Comparison of ENCODE assay signal across 9 cellular contexts in genomic region chr6:116393430-116393829, GRCh38.
A peak's percentile ranks its signal among the peaks of the same experiment; 100 is the strongest.
DNase-seq lines count a peak whose midpoint lies in the region; ATAC-seq and TF ChIP-seq lines count a peak whose summit lies in the region.
"Had no signal": no experiment of that assay in that cellular context is flagged by ENCODE, and none has a peak within 500 bp of the region (broad histone marks: within the 10 kb centered on the region; RNA-seq: fewer than 3 reads in every experiment).

No MANE protein-coding gene starts in this region.

- DNase-seq in astrocyte of the cerebellum (ENCODE audit: low read depth) = no peak
- no peak for DNase-seq in T-helper 1 cell
- no peak for DNase-seq in activated T-cell treated with anti-CD3 and anti-CD28 coated beads, Interleukin-2, amount 50 U/mL, for 1 hour
- DNase-seq in DMS114 treated with DMSO at 0.1 percent for 48 hours (lab: John Stamatoyannopoulos, UW; ENCODE audit: unreplicated experiment) = no peak
- DNase-seq in GM19238 (ENCODE audit: insufficient read length, low spot score) = no peak
- DNase-seq: NCI-H510A treated with DMSO at 0.1 percent for 48 hours had no signal

- TF ChIP-seq CTCF in GM12873 (IDR thresholded peaks at IDR 0.05; ENCODE audit: insufficient read depth, low read depth, low read length, missing control alignments) = peak; percentile 43
- TF ChIP-seq CTCF in astrocyte of the cerebellum (IDR thresholded peaks at IDR 0.05; ENCODE audit: low read depth, low read length, missing control alignments) = peak; percentile 25
- TF ChIP-seq CTCF in neutrophil (IDR thresholded peaks at IDR 0.05) = no peak

- ATAC-seq in HG02870 (IDR thresholded peaks at IDR 0.05; ENCODE audit: unreplicated experiment) = peak; percentile 22

- H3K4me3 ChIP-seq in astrocyte of the cerebellum (ENCODE audit: low read depth, low read length) = no peak overlapping the region
- peak overlapping the region in 1 of 2 experiments; percentile 44 for H3K4me3 ChIP-seq in neutrophil (ENCODE audit: low read depth in 1 of 2, low read length in 1 of 2)

- in situ Hi-C loops in astrocyte of the cerebellum (cut with HindIII; ENCODE audit: low sequenced_read_pairs) = no loop called here

- peaks cover 27 to 37% of the 10 kb centered on the region in 2 experiments for H3K4me1 ChIP-seq in neutrophil (ENCODE audit: control insufficient read depth in 1 of 2, insufficient read depth in 1 of 2, low read depth in 1 of 2, low read length in 1 of 2)

- no peaks in the 10 kb centered on the region for H3K9me3 ChIP-seq in neutrophil

- H3K36me3 ChIP-seq in neutrophil = no peaks in the 10 kb centered on the region

- no peaks in the 10 kb centered on the region for H3K27me3 ChIP-seq in neutrophil

- peak overlapping the region; percentile 86 for H3K27ac ChIP-seq in neutrophil
